In genomic region chr2:72133721-72134407, GRCh38 we compare ENCODE assay signal across 22 cellular contexts. TPM values are rescaled to one million over a fixed set of nuclear protein-coding genes. Genes with fewer than 3 reads are reported as not detected.
"Had no signal": no experiment of that assay in that cellular context is flagged by ENCODE, and none has a peak within 500 bp of the region (broad histone marks: within the 10 kb centered on the region; RNA-seq: fewer than 3 reads in every experiment).

No MANE protein-coding gene starts in this region.

- H3K36me3 Mint-ChIP-seq: naive thymus-derived CD8-positive, alpha-beta T cell; stimulated activated naive B cell treated with anti-CD40 and anti-IgM and Interleukin-4, amounts not matched to agents 10 μg/mL and 1 μg/mL and 100 μg/mL, for 72 hours had no signal

- H3K4me1 Mint-ChIP-seq: activated naive CD8-positive, alpha-beta T cell treated with anti-CD3 and anti-CD28 coated beads, Interleukin-2, amount 50 U/mL, for 24 hours; activated T-helper 17 cell treated with anti-CD3 and anti-CD28 coated beads, Interleukin-2, amount 50 U/mL, for 72 hours had no signal

- H3K9me3 ChIP-seq: body of pancreas, heart right ventricle, lower lobe of right lung, neutrophil, pancreas, testis, uterus had no signal

- H3K27me3 Mint-ChIP-seq: activated T-helper 17 cell treated with anti-CD3 and anti-CD28 coated beads, Interleukin-2, amount 50 U/mL, for 72 hours had no signal

- H3K27me3 ChIP-seq: body of pancreas, pancreas, testis, uterus had no signal

- H3K4me3 ChIP-seq: body of pancreas, cardiac muscle cell, heart right ventricle, lower lobe of right lung, pancreas, testis, uterus had no signal

- H3K4me3 Mint-ChIP-seq: activated naive CD4-positive, alpha-beta T cell treated with anti-CD3 and anti-CD28 coated beads for 36 hours; activated naive CD8-positive, alpha-beta T cell treated with anti-CD3 and anti-CD28 coated beads, Interleukin-2, amount 50 U/mL, for 24 hours; activated T-cell treated with anti-CD3 and anti-CD28 coated beads, Interleukin-2, amount 50 U/mL, for 24 hours; activated T-helper 17 cell treated with anti-CD3 and anti-CD28 coated beads, Interleukin-2, amount 50 U/mL, for 72 hours; naive thymus-derived CD8-positive, alpha-beta T cell; stimulated activated naive B cell treated with anti-CD40 and anti-IgM and Interleukin-4, amounts not matched to agents 10 μg/mL and 1 μg/mL and 100 μg/mL, for 72 hours had no signal

- H3K36me3 ChIP-seq: cardiac muscle cell, lower lobe of right lung, neutrophil, pancreas, uterus, WERI-Rb-1 had no signal

- H3K9me3 Mint-ChIP-seq: activated naive CD4-positive, alpha-beta T cell treated with anti-CD3 and anti-CD28 coated beads for 36 hours; activated naive CD8-positive, alpha-beta T cell treated with anti-CD3 and anti-CD28 coated beads, Interleukin-2, amount 50 U/mL, for 24 hours; activated T-cell treated with anti-CD3 and anti-CD28 coated beads, Interleukin-2, amount 50 U/mL, for 24 hours; activated T-helper 17 cell treated with anti-CD3 and anti-CD28 coated beads, Interleukin-2, amount 50 U/mL, for 72 hours; stimulated activated naive B cell treated with anti-CD40 and anti-IgM and Interleukin-4, amounts not matched to agents 10 μg/mL and 1 μg/mL and 100 μg/mL, for 72 hours had no signal

- H3K27ac ChIP-seq: body of pancreas, cardiac muscle cell, heart right ventricle, lower lobe of right lung, neutrophil, pancreas, testis, uterus, WERI-Rb-1 had no signal

- DNase-seq: activated CD4-positive, alpha-beta T cell treated with anti-CD3 and anti-CD28 coated beads, Interleukin-2, amount 50 U/mL, for 1 hour; activated naive CD4-positive, alpha-beta T cell treated with anti-CD3 and anti-CD28 coated beads for 36 hours; activated naive CD8-positive, alpha-beta T cell treated with anti-CD3 and anti-CD28 coated beads, Interleukin-2, amount 50 U/mL, for 24 hours; activated T-cell treated with anti-CD3 and anti-CD28 coated beads, Interleukin-2, amount 50 U/mL, for 24 hours; body of pancreas; heart right ventricle; lower lobe of right lung; small intestine; stimulated activated CD4-positive, alpha-beta T cell treated with anti-CD3 and anti-CD28 coated beads, Interleukin-15, amount 100 ng/mL, for 24 hours; stimulated activated naive B cell treated with anti-CD40 and anti-IgM and Interleukin-4, amounts not matched to agents 10 μg/mL and 1 μg/mL and 100 μg/mL, for 72 hours; T-helper 1 cell; testis; trophoblast cell had no signal

- ATAC-seq: activated naive CD8-positive, alpha-beta T cell treated with anti-CD3 and anti-CD28 coated beads, Interleukin-2, amount 50 U/mL, for 24 hours; activated T-helper 17 cell treated with anti-CD3 and anti-CD28 coated beads, Interleukin-2, amount 50 U/mL, for 72 hours; body of pancreas; heart right ventricle; left lobe of liver; lower lobe of right lung; naive thymus-derived CD8-positive, alpha-beta T cell; pancreas; right cardiac atrium; stimulated activated naive B cell treated with anti-CD40 and anti-IgM and Interleukin-4, amounts not matched to agents 10 μg/mL and 1 μg/mL and 100 μg/mL, for 72 hours had no signal

- H3K27ac Mint-ChIP-seq: activated naive CD4-positive, alpha-beta T cell treated with anti-CD3 and anti-CD28 coated beads for 36 hours; activated naive CD8-positive, alpha-beta T cell treated with anti-CD3 and anti-CD28 coated beads, Interleukin-2, amount 50 U/mL, for 24 hours; activated T-cell treated with anti-CD3 and anti-CD28 coated beads, Interleukin-2, amount 50 U/mL, for 24 hours; activated T-helper 17 cell treated with anti-CD3 and anti-CD28 coated beads, Interleukin-2, amount 50 U/mL, for 72 hours; naive thymus-derived CD8-positive, alpha-beta T cell; stimulated activated naive B cell treated with anti-CD40 and anti-IgM and Interleukin-4, amounts not matched to agents 10 μg/mL and 1 μg/mL and 100 μg/mL, for 72 hours had no signal

- H3K4me1 ChIP-seq: pancreas, uterus had no signal

RNA-seq across cellular contexts. Expression of gene CYP26B1, which starts 13.8 kb away (rescaled TPM):
- total RNA-seq: activated naive CD4-positive, alpha-beta T cell treated with anti-CD3 and anti-CD28 coated beads for 36 hours; naive thymus-derived CD8-positive, alpha-beta T cell had no signal
- polyA plus RNA-seq: naive thymus-derived CD8-positive, alpha-beta T cell had no signal
